ENCODE assay signal across 23 cellular contexts in genomic region chr1:87816646-87817045, GRCh38.
A peak's percentile ranks its signal among the peaks of the same experiment; 100 is the strongest.
DNase-seq lines count a peak whose midpoint lies in the region; ATAC-seq and TF ChIP-seq lines count a peak whose summit lies in the region.
"Had no signal": no experiment of that assay in that cellular context is flagged by ENCODE, and none has a peak within 500 bp of the region (broad histone marks: within the 10 kb centered on the region; RNA-seq: fewer than 3 reads in every experiment).

No MANE protein-coding gene starts in this region.

- DNase-seq in ELF-1 (ENCODE audit: low read depth, low spot score): peak; percentile 5
- DNase-seq in hepatocyte (ENCODE audit: low spot score): no peak
- DNase-seq in neuronal stem cell (ENCODE audit: low spot score): no peak
- DNase-seq in NCI-H1105 treated with DMSO at 0.1 percent for 48 hours (lab: John Stamatoyannopoulos, UW): no peak
- no peak for DNase-seq in NCI-H345 treated with DMSO at 0.1 percent for 48 hours (lab: John Stamatoyannopoulos, UW; ENCODE audit: unreplicated experiment)
- DNase-seq in natural killer cell treated with Interleukin-12 subunit alpha and Interleukin-12 subunit beta and Interleukin-15 and Interleukin-18, amount 100 ng/mL, for 72 hours (ENCODE audit: low spot score): no peak
- DNase-seq: CD4-positive, CD25-positive, alpha-beta regulatory T cell; DMS153; DND-41; MG63; NCI-H1417; NCI-H1694; NCI-H2029 treated with DMSO at 0.1 percent for 48 hours; NCI-H2227 treated with DMSO at 0.1 percent for 48 hours; NCI-H510A; NCI-H69; Right ventricle myocardium superior; RPMI8226 had no signal

- H3K4me2 ChIP-seq in SU-DHL-6 (ENCODE audit: low read depth, low read length, poor library complexity, severe bottlenecking): no peak overlapping the region
- H3K4me2 ChIP-seq in hepatocyte: no peak overlapping the region
- H3K4me2 ChIP-seq in neuronal stem cell (ENCODE audit: insufficient read depth, low read length, poor library complexity, severe bottlenecking): no peak overlapping the region
- H3K4me2 ChIP-seq: BLaER1 had no signal

- no peaks in the 10 kb centered on the region for H3K79me1 ChIP-seq in neuronal stem cell (ENCODE audit: low read depth, low read length)

- peaks cover 18% of the 10 kb centered on the region for H3K4me1 ChIP-seq in hepatocyte (ENCODE audit: insufficient read depth)
- peaks cover 2% of the 10 kb centered on the region in 2 donors for H3K4me1 ChIP-seq in neuronal stem cell (ENCODE audit: control insufficient read depth in 2 of 2, insufficient read depth in 1 of 2, low read depth in 1 of 2, low read length in 2 of 2)
- H3K4me1 ChIP-seq: BLaER1 had no signal

- no peaks in the 10 kb centered on the region for H3K9me3 Mint-ChIP-seq in natural killer cell treated with Interleukin-12 subunit alpha and Interleukin-12 subunit beta and Interleukin-15 and Interleukin-18, amount 100 ng/mL, for 72 hours

- no peak overlapping the region for H3K23ac ChIP-seq in neuronal stem cell (ENCODE audit: low read depth, low read length, poor library complexity)

- H3K27ac ChIP-seq in SU-DHL-6 (ENCODE audit: low read depth, low read length) (peak overlapping the region; percentile 9), hepatocyte (peak overlapping the region; percentile 47), neuronal stem cell (replicated peaks; ENCODE audit: low read length) (no peak overlapping the region)
- H3K27ac ChIP-seq: BLaER1 had no signal

- H2AFZ ChIP-seq in SU-DHL-6 (ENCODE audit: low read depth, low read length, severe bottlenecking): no peak overlapping the region
- peak overlapping the region; percentile 19 for H2AFZ ChIP-seq in hepatocyte
- no peak overlapping the region for H2AFZ ChIP-seq in neuronal stem cell (ENCODE audit: low read length)

- H3K9ac ChIP-seq in SU-DHL-6 (ENCODE audit: low read length) (no peak overlapping the region), neuronal stem cell (ENCODE audit: low read depth, low read length, poor library complexity) (no peak overlapping the region)
- H3K9ac ChIP-seq: BLaER1 had no signal

- H3K79me2 ChIP-seq in SU-DHL-6 (ENCODE audit: insufficient read depth, low read length) (no peaks in the 10 kb centered on the region), hepatocyte (no peaks in the 10 kb centered on the region)

- TF ChIP-seq CTCF in SU-DHL-6 (IDR thresholded peaks at IDR 0.05; ENCODE audit: insufficient read depth, low read length, poor library complexity, severe bottlenecking): no peak
- TF ChIP-seq CTCF in hepatocyte (IDR thresholded peaks at IDR 0.05; ENCODE audit: poor library complexity): no peak

- H2BK12ac ChIP-seq in neuronal stem cell (ENCODE audit: low read length): no peak overlapping the region

- no peak overlapping the region for H4K8ac ChIP-seq in neuronal stem cell (ENCODE audit: low read depth, low read length)

- H2BK5ac ChIP-seq in neuronal stem cell (ENCODE audit: low read length): no peak overlapping the region

- no peaks in the 10 kb centered on the region for H3K9me2 ChIP-seq in SU-DHL-6 (replicated peaks; ENCODE audit: insufficient read depth, low read length)
- no peaks in the 10 kb centered on the region for H3K9me2 ChIP-seq in hepatocyte (replicated peaks; ENCODE audit: insufficient read depth)

- no peak overlapping the region for H3K14ac ChIP-seq in neuronal stem cell (ENCODE audit: low read length)

- no peak overlapping the region for H3K4ac ChIP-seq in neuronal stem cell (ENCODE audit: low read length)

- H3K27me3 ChIP-seq in SU-DHL-6 (ENCODE audit: low read length) (no peaks in the 10 kb centered on the region), hepatocyte (no peaks in the 10 kb centered on the region), neuronal stem cell (ENCODE audit: control insufficient read depth in 3 of 3, insufficient read depth in 3 of 3, low read depth in 1 of 3, low read length in 3 of 3) (no peaks in the 10 kb centered on the region)
- H3K27me3 ChIP-seq: BLaER1, MG63 had no signal

- H3K4me3 ChIP-seq in SU-DHL-6 (ENCODE audit: insufficient read depth, low read length, poor library complexity, severe bottlenecking) (no peak overlapping the region), hepatocyte (no peak overlapping the region), neuronal stem cell (ENCODE audit: low read length in 2 of 2) (no peak overlapping the region)
- H3K4me3 ChIP-seq: BLaER1, K562, MG63 had no signal

- peak overlapping the region; percentile 25 for H2AK5ac ChIP-seq in neuronal stem cell (ENCODE audit: low read depth, low read length)

- peaks cover 3% of the 10 kb centered on the region; the same call in 1 of the 2 replicates for H3K36me3 ChIP-seq in SU-DHL-6 (ENCODE audit: low read length)
- no peaks in the 10 kb centered on the region for H3K36me3 ChIP-seq in hepatocyte (replicated peaks; ENCODE audit: insufficient read depth, low read depth)
- H3K36me3 ChIP-seq in neuronal stem cell (replicated peaks in 1 of 2; ENCODE audit: control insufficient read depth in 2 of 2, insufficient read depth in 2 of 2, low read length in 2 of 2): no peaks in the 10 kb centered on the region
- H3K36me3 ChIP-seq: BLaER1, MG63 had no signal

- H4K91ac ChIP-seq in neuronal stem cell (ENCODE audit: low read depth, low read length, poor library complexity): no peak overlapping the region

- no peaks in the 10 kb centered on the region for H3K4me1 Mint-ChIP-seq in natural killer cell treated with Interleukin-12 subunit alpha and Interleukin-12 subunit beta and Interleukin-15 and Interleukin-18, amount 100 ng/mL, for 72 hours (ENCODE audit: low read depth in 2 of 2)
- H3K4me1 Mint-ChIP-seq: CD4-positive, CD25-positive, alpha-beta regulatory T cell had no signal

- no peak overlapping the region for H3K27ac Mint-ChIP-seq in natural killer cell treated with Interleukin-12 subunit alpha and Interleukin-12 subunit beta and Interleukin-15 and Interleukin-18, amount 100 ng/mL, for 72 hours
- H3K27ac Mint-ChIP-seq: CD4-positive, CD25-positive, alpha-beta regulatory T cell had no signal

- no peak overlapping the region for H2BK120ac ChIP-seq in neuronal stem cell (ENCODE audit: low read depth, low read length)

- H2BK15ac ChIP-seq in neuronal stem cell (ENCODE audit: low read length): no peak overlapping the region

- H3K9me3 ChIP-seq in SU-DHL-6 (ENCODE audit: insufficient read depth, low read length) (no peaks in the 10 kb centered on the region), hepatocyte (ENCODE audit: low read depth) (no peaks in the 10 kb centered on the region), neuronal stem cell (replicated peaks in 1 of 2; ENCODE audit: control insufficient read depth in 2 of 2, insufficient read depth in 1 of 2, low read depth in 1 of 2, low read length in 2 of 2) (no peaks in the 10 kb centered on the region)
- H3K9me3 ChIP-seq: BLaER1, MG63 had no signal

- WGBS in hepatocyte (ENCODE audit: low lambda C conversion rate, missing lambda C conversion rate): 61% methylated on average over 3 of the region's 3 CpGs
- WGBS in neuronal stem cell (ENCODE audit: extremely low coverage in 2 of 2, insufficient read length in 2 of 2, insufficient replicate concordance in 1 of 2), 2 donors: no CpG with 5 or more reads among the region's 3 CpGs

- peaks cover 29% of the 10 kb centered on the region for H3F3A ChIP-seq in SU-DHL-6 (ENCODE audit: insufficient read depth)

- no peak overlapping the region for H3K18ac ChIP-seq in neuronal stem cell (ENCODE audit: low read length)

- peaks cover 4 to 18% of the 10 kb centered on the region in 2 donors for H3K27me3 Mint-ChIP-seq in natural killer cell treated with Interleukin-12 subunit alpha and Interleukin-12 subunit beta and Interleukin-15 and Interleukin-18, amount 100 ng/mL, for 72 hours
- H3K27me3 Mint-ChIP-seq: CD4-positive, CD25-positive, alpha-beta regulatory T cell had no signal

- H3K36me3 Mint-ChIP-seq in natural killer cell treated with Interleukin-12 subunit alpha and Interleukin-12 subunit beta and Interleukin-15 and Interleukin-18, amount 100 ng/mL, for 72 hours: no peaks in the 10 kb centered on the region
- H3K36me3 Mint-ChIP-seq: CD4-positive, CD25-positive, alpha-beta regulatory T cell had no signal

- H4K20me1 ChIP-seq in SU-DHL-6 (ENCODE audit: low read depth, low read length): no peaks in the 10 kb centered on the region
- H4K20me1 ChIP-seq in hepatocyte (ENCODE audit: insufficient read depth, poor library complexity, severe bottlenecking): no peaks in the 10 kb centered on the region
- H4K20me1 ChIP-seq: BLaER1 had no signal

- no peak for ATAC-seq in HG02798 (IDR thresholded peaks at IDR 0.05; ENCODE audit: poor library complexity, unreplicated experiment)
- ATAC-seq in natural killer cell treated with Interleukin-12 subunit alpha and Interleukin-12 subunit beta and Interleukin-15 and Interleukin-18, amount 100 ng/mL, for 72 hours: no peak
- ATAC-seq: HCT116, K562 had no signal

- H3K4me3 Mint-ChIP-seq in natural killer cell treated with Interleukin-12 subunit alpha and Interleukin-12 subunit beta and Interleukin-15 and Interleukin-18, amount 100 ng/mL, for 72 hours: no peak overlapping the region
- H3K4me3 Mint-ChIP-seq: CD4-positive, CD25-positive, alpha-beta regulatory T cell had no signal
